Comparison of ENCODE assay signal across 8 cellular contexts in genomic region chr10:24382979-24383663, GRCh38.
DNase-seq lines count a peak whose midpoint lies in the region; ATAC-seq and TF ChIP-seq lines count a peak whose summit lies in the region.

No MANE protein-coding gene starts in this region.

- H3K4me1 ChIP-seq in esophagus squamous epithelium (peaks cover 14 to 34% (median 17%) of the 10 kb centered on the region in 3 donors), stomach (peaks cover 0 to 36% (median 18%) of the 10 kb centered on the region in 4 donors)

- no peak for TF ChIP-seq POLR2A in esophagus squamous epithelium (IDR thresholded peaks at IDR 0.05)
- no peak for TF ChIP-seq POLR2A in stomach (IDR thresholded peaks at IDR 0.05)

- no peaks in the 10 kb centered on the region for H3K36me3 ChIP-seq in GM06990 (ENCODE audit: control insufficient read depth, insufficient read depth, low read length)
- peaks cover 0 to 47% (median 0%) of the 10 kb centered on the region in 3 donors for H3K36me3 ChIP-seq in esophagus squamous epithelium
- no peaks in the 10 kb centered on the region for H3K36me3 ChIP-seq in stomach

- intact Hi-C loops in esophagus squamous epithelium (cut with DNase I): no loop called here
- intact Hi-C loops in stomach (cut with DNase I; ENCODE audit: low total_unique reads): no loop called here

- H3K27me3 ChIP-seq in GM06990 (replicated peaks; ENCODE audit: control insufficient read depth, insufficient read depth, low read length): no peaks in the 10 kb centered on the region
- no peaks in the 10 kb centered on the region for H3K27me3 ChIP-seq in esophagus squamous epithelium
- no peaks in the 10 kb centered on the region for H3K27me3 ChIP-seq in stomach

- no peak for TF ChIP-seq CTCF in GM06990 (IDR thresholded peaks at IDR 0.05; ENCODE audit: insufficient read depth, low read length, poor library complexity, severe bottlenecking)
- no peak for TF ChIP-seq CTCF in esophagus squamous epithelium (IDR thresholded peaks at IDR 0.05)
- TF ChIP-seq CTCF in stomach (IDR thresholded peaks at IDR 0.05): no peak

- 34 to 39% methylated on average over 9 to 10 of the region's 12 CpGs for WGBS in esophagus squamous epithelium, 2 donors
- 23 to 33% (median 31%) methylated on average over 12 of the region's 12 CpGs for WGBS in stomach, 5 donors

- peak overlapping the region; percentile 69 to 91 (median 82) for H3K27ac ChIP-seq in esophagus squamous epithelium
- peak overlapping the region; percentile 81 to 92 (median 91) for H3K27ac ChIP-seq in stomach
- no peak overlapping the region for H3K27ac ChIP-seq in caudate nucleus (ENCODE audit: low read depth, low read length)

- peak; percentile 51 for ATAC-seq in GM21447 (IDR thresholded peaks at IDR 0.05; ENCODE audit: unreplicated experiment)
- ATAC-seq in HG03575 (IDR thresholded peaks at IDR 0.05; ENCODE audit: extremely low read depth, insufficient number of reproducible peaks, low FRiP score, unreplicated experiment): peak; percentile 25

- H3K4me3 ChIP-seq in GM06990 (replicated peaks; ENCODE audit: low read depth, low read length) (peak overlapping the region; percentile 26), esophagus squamous epithelium (peak overlapping the region in 1 of 4 donors; percentile 38), stomach (no peak overlapping the region)

- DNase-seq in GM06990 (ENCODE audit: extremely low read depth, insufficient read length) (no peak), esophagus squamous epithelium (lab: John Stamatoyannopoulos, UW) (no peak), stomach (peak; percentile 66), NCI-H187 treated with DMSO at 0.1 percent for 48 hours (lab: John Stamatoyannopoulos, UW) (no peak), caudate nucleus (lab: John Stamatoyannopoulos, UW) (no peak), AG20443 (ENCODE audit: low spot score) (no peak)

- no peak for TF ChIP-seq EP300 in stomach (IDR thresholded peaks at IDR 0.05)

- no peaks in the 10 kb centered on the region for H3K9me3 ChIP-seq in esophagus squamous epithelium
- H3K9me3 ChIP-seq in stomach: no peaks in the 10 kb centered on the region
